ENCODE assay signal across 6 cellular contexts in genomic region chr22:37677628-37677974, GRCh38. TPM values are rescaled to one million over a fixed set of nuclear protein-coding genes. Genes with fewer than 3 reads are reported as not detected.
DNase-seq lines count a peak whose midpoint lies in the region; ATAC-seq and TF ChIP-seq lines count a peak whose summit lies in the region.
"Not testable (repeated sequence)": the region's sequence is repeated elsewhere in the genome, so short reads cannot be mapped to it uniquely, and the experiment has no call there.

No MANE protein-coding gene starts in this region.

- not testable (repeated sequence) for H3K23ac ChIP-seq in mesenchymal stem cell (ENCODE audit: low read length in 2 of 2)

- H4K91ac ChIP-seq in mesenchymal stem cell (ENCODE audit: low read length) = not testable (repeated sequence)

- H4K8ac ChIP-seq in mesenchymal stem cell (ENCODE audit: low read length) = not testable (repeated sequence)

- peaks cover 0 to 60% (median 22%) of the 10 kb centered on the region in 4 donors for H3K4me1 Mint-ChIP-seq in CD4-positive, CD25-positive, alpha-beta regulatory T cell
- H3K4me1 Mint-ChIP-seq in activated naive CD4-positive, alpha-beta T cell treated with anti-CD3 and anti-CD28 coated beads, Interleukin-2, amount 10 ng/mL, durations not matched to agents 7 days and 5 days = peaks cover 58% of the 10 kb centered on the region

- H3K18ac ChIP-seq in mesenchymal stem cell (ENCODE audit: low read depth in 1 of 2, low read length in 2 of 2) = not testable (repeated sequence)

- not testable (repeated sequence) for H3K4ac ChIP-seq in mesenchymal stem cell (ENCODE audit: low read depth in 1 of 2, low read length in 2 of 2)

- not testable (repeated sequence) for DNase-seq in CD4-positive, CD25-positive, alpha-beta regulatory T cell; MM.1S; activated naive CD4-positive, alpha-beta T cell treated with anti-CD3 and anti-CD28 coated beads, Interleukin-2, amount 10 ng/mL, durations not matched to agents 7 days and 5 days; epithelial cell of proximal tubule (ENCODE audit: low read depth); mesenchymal stem cell; spleen

- H3K27ac ChIP-seq in CD4-positive, CD25-positive, alpha-beta regulatory T cell (ENCODE audit: insufficient read depth, low read length, poor library complexity, severe bottlenecking) = peak overlapping the region; percentile 97
- H3K27ac ChIP-seq in MM.1S (ENCODE audit: low read length) (peak overlapping the region; percentile 82; the same call in 1 of the 2 replicates), mesenchymal stem cell (ENCODE audit: low read length, poor library complexity, severe bottlenecking) (peak overlapping the region; percentile 31), spleen (peak overlapping the region; percentile 92 to 99 (median 96))

- ATAC-seq in CD4-positive, CD25-positive, alpha-beta regulatory T cell (ENCODE audit: low read depth in 2 of 2) = not testable (repeated sequence)

- H3K79me1 ChIP-seq in mesenchymal stem cell (replicated peaks; ENCODE audit: low read length, poor library complexity, severe bottlenecking) = not testable (repeated sequence)

- H3K36me3 Mint-ChIP-seq in CD4-positive, CD25-positive, alpha-beta regulatory T cell = not testable (repeated sequence)
- peaks cover 21% of the 10 kb centered on the region for H3K36me3 Mint-ChIP-seq in activated naive CD4-positive, alpha-beta T cell treated with anti-CD3 and anti-CD28 coated beads, Interleukin-2, amount 10 ng/mL, durations not matched to agents 7 days and 5 days

- not testable (repeated sequence) for H2BK5ac ChIP-seq in mesenchymal stem cell (ENCODE audit: low read depth, low read length, poor library complexity, severe bottlenecking)

- not testable (repeated sequence) for H2BK120ac ChIP-seq in mesenchymal stem cell (ENCODE audit: low read depth, low read length)

- TF ChIP-seq CTCF in MM.1S (IDR thresholded peaks at IDR 0.05; ENCODE audit: low read length); epithelial cell of proximal tubule (conservative IDR thresholded peaks at IDR 0.05; ENCODE audit: low read depth, low read length); spleen (IDR thresholded peaks at IDR 0.05 in 8 of 11, conservative IDR thresholded peaks at IDR 0.05 in 3 of 11): not testable (repeated sequence)

- H3K4me2 ChIP-seq in MM.1S (ENCODE audit: low read depth, low read length) (peak overlapping the region; percentile 90), mesenchymal stem cell (ENCODE audit: low read length, poor library complexity, severe bottlenecking) (peak overlapping the region; percentile 36)

- H3K14ac ChIP-seq in mesenchymal stem cell (ENCODE audit: low read length in 2 of 2) = not testable (repeated sequence)

- H2AK5ac ChIP-seq in mesenchymal stem cell (ENCODE audit: low read length, severe bottlenecking) = not testable (repeated sequence)

- peaks cover 21% of the 10 kb centered on the region for H3K79me2 ChIP-seq in MM.1S (ENCODE audit: low read length)

- 77% methylated on average over 10 of the region's 11 CpGs for WGBS in mesenchymal stem cell
- 52 to 69% (median 64%) methylated on average over 11 of the region's 11 CpGs for WGBS in spleen, 5 donors

- TF ChIP-seq POLR2A in spleen (IDR thresholded peaks at IDR 0.05) = not testable (repeated sequence)

- not testable (repeated sequence) for H4K20me1 ChIP-seq in MM.1S (ENCODE audit: insufficient read depth, low read length)

- not testable (repeated sequence) for H3K9ac ChIP-seq in MM.1S (ENCODE audit: low read length)
- peak overlapping the region; percentile 89 for H3K9ac ChIP-seq in mesenchymal stem cell (ENCODE audit: low read length)

- H3K4me3 Mint-ChIP-seq in CD4-positive, CD25-positive, alpha-beta regulatory T cell = peak overlapping the region; percentile 90 to 97 (median 94)
- peak overlapping the region; percentile 80 for H3K4me3 Mint-ChIP-seq in activated naive CD4-positive, alpha-beta T cell treated with anti-CD3 and anti-CD28 coated beads, Interleukin-2, amount 10 ng/mL, durations not matched to agents 7 days and 5 days

- CTCF ChIA-PET in activated naive CD4-positive, alpha-beta T cell treated with anti-CD3 and anti-CD28 coated beads, Interleukin-2, amount 10 ng/mL, durations not matched to agents 7 days and 5 days (lab: Charles Lee) = interaction anchor here (0.5 to 21.2 kb wide), 4 partner anchors 18 to 71 kb away, joined by 3 to 506 read pairs (median 3); partner anchors contain the start of gene SH3BP1

- H3F3A ChIP-seq in MM.1S (ENCODE audit: insufficient read depth, low read length) = peaks cover 33% of the 10 kb centered on the region

- H3K27me3 ChIP-seq in CD4-positive, CD25-positive, alpha-beta regulatory T cell (ENCODE audit: control insufficient read depth, insufficient read depth, low read length); MM.1S (replicated peaks; ENCODE audit: insufficient read depth, low read length); mesenchymal stem cell (ENCODE audit: control insufficient read depth in 1 of 2, insufficient read depth in 1 of 2, low read length in 2 of 2); spleen (replicated peaks in 1 of 7): not testable (repeated sequence)

- H3K36me3 ChIP-seq in CD4-positive, CD25-positive, alpha-beta regulatory T cell (ENCODE audit: control insufficient read depth, insufficient read depth, low read length); MM.1S (replicated peaks; ENCODE audit: insufficient read depth, low read length): not testable (repeated sequence)
- H3K36me3 ChIP-seq in mesenchymal stem cell (ENCODE audit: control insufficient read depth in 1 of 2, insufficient read depth in 2 of 2, low read depth in 1 of 2, low read length in 2 of 2) (peaks cover 22 to 23% of the 10 kb centered on the region in 2 experiments), spleen (peaks cover 0 to 25% (median 2%) of the 10 kb centered on the region in 6 donors)

- not testable (repeated sequence) for H3K9me2 ChIP-seq in MM.1S (replicated peaks; ENCODE audit: insufficient read depth, low read length)

- intact Hi-C loops in spleen (cut with DNase I; ENCODE audit: low total_unique reads) = not testable (repeated sequence)

- peaks cover 63% of the 10 kb centered on the region for H3K4me1 ChIP-seq in CD4-positive, CD25-positive, alpha-beta regulatory T cell (ENCODE audit: control insufficient read depth, insufficient read depth, low read length, poor library complexity, severe bottlenecking)
- H3K4me1 ChIP-seq in MM.1S (ENCODE audit: low read length) (peaks cover 20% of the 10 kb centered on the region), mesenchymal stem cell (ENCODE audit: control insufficient read depth, insufficient read depth, low read depth, low read length) (peaks cover 36% of the 10 kb centered on the region), spleen (peaks cover 33 to 84% (median 66%) of the 10 kb centered on the region in 6 donors)

- H3K9me3 Mint-ChIP-seq in CD4-positive, CD25-positive, alpha-beta regulatory T cell; activated naive CD4-positive, alpha-beta T cell treated with anti-CD3 and anti-CD28 coated beads, Interleukin-2, amount 10 ng/mL, durations not matched to agents 7 days and 5 days: not testable (repeated sequence)

- H2AFZ ChIP-seq in MM.1S (ENCODE audit: low read length) = peak overlapping the region; percentile 96
- not testable (repeated sequence) for H2AFZ ChIP-seq in mesenchymal stem cell (ENCODE audit: low read depth, low read length)

- H2BK15ac ChIP-seq in mesenchymal stem cell (ENCODE audit: low read depth, poor library complexity, severe bottlenecking) = not testable (repeated sequence)

- H3K9me3 ChIP-seq in CD4-positive, CD25-positive, alpha-beta regulatory T cell (ENCODE audit: control insufficient read depth in 2 of 2, low read length in 2 of 2); MM.1S (replicated peaks; ENCODE audit: insufficient read depth, low read length); mesenchymal stem cell (ENCODE audit: control insufficient read depth, low read length); spleen: not testable (repeated sequence)

- not testable (repeated sequence) for H2BK12ac ChIP-seq in mesenchymal stem cell (ENCODE audit: low read length in 2 of 2)

- not testable (repeated sequence) for H3K27me3 Mint-ChIP-seq in CD4-positive, CD25-positive, alpha-beta regulatory T cell; activated naive CD4-positive, alpha-beta T cell treated with anti-CD3 and anti-CD28 coated beads, Interleukin-2, amount 10 ng/mL, durations not matched to agents 7 days and 5 days

- H3K4me3 ChIP-seq in CD4-positive, CD25-positive, alpha-beta regulatory T cell (ENCODE audit: low read depth, low read length) = peak overlapping the region; percentile 77
- H3K4me3 ChIP-seq in MM.1S (ENCODE audit: low read length) (peak overlapping the region; percentile 65), epithelial cell of proximal tubule (ENCODE audit: low read depth, low read length) (peak overlapping the region; percentile 75), mesenchymal stem cell (ENCODE audit: insufficient read depth in 1 of 2, low read depth in 1 of 2, low read length in 2 of 2) (peak overlapping the region; percentile 30 to 100), spleen (peak overlapping the region; percentile 47 to 87 (median 62))

- peak overlapping the region; percentile 97 to 100 (median 97) for H3K27ac Mint-ChIP-seq in CD4-positive, CD25-positive, alpha-beta regulatory T cell
- peak overlapping the region; percentile 100 for H3K27ac Mint-ChIP-seq in activated naive CD4-positive, alpha-beta T cell treated with anti-CD3 and anti-CD28 coated beads, Interleukin-2, amount 10 ng/mL, durations not matched to agents 7 days and 5 days

RNA-seq across cellular contexts. Expression of gene LGALS1, which starts 2.2 kb away (rescaled TPM):
- total RNA-seq in CD4-positive, CD25-positive, alpha-beta regulatory T cell = 209 TPM
- 100 to 1,000 TPM; 321 to 829 (median 545) TPM for polyA plus RNA-seq in CD4-positive, CD25-positive, alpha-beta regulatory T cell
- total RNA-seq in epithelial cell of proximal tubule (1,711 and 1,833 TPM in 2 replicates), spleen (100 to 1,000 TPM; 158 to 544 (median 389) TPM)
- 4,707 TPM for polyA plus RNA-seq in mesenchymal stem cell (2013, experiment 1 of 2)
- polyA plus RNA-seq in mesenchymal stem cell (2013, experiment 2 of 2) = 4,802 TPM
- 100 to 1,000 TPM; 371 to 519 (median 445) TPM for polyA plus RNA-seq in spleen

RNA-seq across cellular contexts. Expression of gene NOL12, which starts 8.5 kb away (rescaled TPM):
- 38.2 TPM for total RNA-seq in CD4-positive, CD25-positive, alpha-beta regulatory T cell
- polyA plus RNA-seq in CD4-positive, CD25-positive, alpha-beta regulatory T cell = 10 to 100 TPM; 33.7 to 46.9 (median 41.2) TPM
- total RNA-seq in epithelial cell of proximal tubule (18.2 and 47.9 TPM in 2 replicates), spleen (10 to 100 TPM; 24.0 to 55.3 (median 30.2) TPM)
- 14.9 TPM for polyA plus RNA-seq in mesenchymal stem cell (2013, experiment 1 of 2)
- 13.9 TPM for polyA plus RNA-seq in mesenchymal stem cell (2013, experiment 2 of 2)
- 10 to 100 TPM; 28.5 to 33.9 (median 31.1) TPM for polyA plus RNA-seq in spleen

RNA-seq across cellular contexts. Expression of gene PDXP, which starts 19.1 kb away (rescaled TPM):
- total RNA-seq in CD4-positive, CD25-positive, alpha-beta regulatory T cell = 2.0 TPM
- polyA plus RNA-seq in CD4-positive, CD25-positive, alpha-beta regulatory T cell = 1 to 10 TPM; 1.1 to 5.8 (median 3.4) TPM
- total RNA-seq in epithelial cell of proximal tubule (21.0 and 42.3 TPM in 2 replicates), spleen (10 to 100 TPM in 5 of 7 donors, 1 to 10 TPM in 2; 9.3 to 17.8 (median 11.2) TPM)
- 7.5 TPM for polyA plus RNA-seq in mesenchymal stem cell (2013, experiment 1 of 2)
- 6.7 TPM for polyA plus RNA-seq in mesenchymal stem cell (2013, experiment 2 of 2)
- polyA plus RNA-seq in spleen = 10 to 100 TPM; 14.7 to 26.6 (median 15.4) TPM

RNA-seq across cellular contexts. Expression of gene TRIOBP, which starts 19.2 kb away (rescaled TPM):
- 24.8 TPM for total RNA-seq in CD4-positive, CD25-positive, alpha-beta regulatory T cell
- 10 to 100 TPM; 10.9 to 19.2 (median 13.1) TPM for polyA plus RNA-seq in CD4-positive, CD25-positive, alpha-beta regulatory T cell
- 75.1 and 82.2 TPM in 2 replicates for total RNA-seq in epithelial cell of proximal tubule
- 67.0 TPM for polyA plus RNA-seq in mesenchymal stem cell (2013, experiment 1 of 2)
- polyA plus RNA-seq in mesenchymal stem cell (2013, experiment 2 of 2) = 64.8 TPM
- total RNA-seq in spleen = 100 to 1,000 TPM in 5 of 7 donors, 10 to 100 TPM in 2; 69.9 to 151 (median 106) TPM
- 10 to 100 TPM; 24.6 to 62.0 (median 34.2) TPM for polyA plus RNA-seq in spleen

RNA-seq across cellular contexts. Expression of gene SH3BP1, which starts 38.1 kb away (rescaled TPM):
- 126 TPM for total RNA-seq in CD4-positive, CD25-positive, alpha-beta regulatory T cell
- polyA plus RNA-seq in CD4-positive, CD25-positive, alpha-beta regulatory T cell = 10 to 100 TPM; 10.1 to 17.8 (median 16.2) TPM
- 15.1 and 25.0 TPM in 2 replicates for total RNA-seq in epithelial cell of proximal tubule
- 15.4 TPM for polyA plus RNA-seq in mesenchymal stem cell (2013, experiment 1 of 2)
- 15.0 TPM for polyA plus RNA-seq in mesenchymal stem cell (2013, experiment 2 of 2)
- total RNA-seq in spleen = 10 to 100 TPM; 38.0 to 78.9 (median 61.2) TPM
- 10 to 100 TPM; 17.7 to 51.7 (median 35.2) TPM for polyA plus RNA-seq in spleen

Comparison
In these comparisons a context has a peak if more than half of its experiments do, and no peak if none do; other contexts are left out.
1. H3K27ac ChIP-seq: peak in every context shown above with its lines; median percentile 97 in CD4-positive, CD25-positive, alpha-beta regulatory T cell; 96 in spleen; 82 in MM.1S; 31 in mesenchymal stem cell.